8 cellular contexts compared by ENCODE assay signal in the genomic region with DNA sequence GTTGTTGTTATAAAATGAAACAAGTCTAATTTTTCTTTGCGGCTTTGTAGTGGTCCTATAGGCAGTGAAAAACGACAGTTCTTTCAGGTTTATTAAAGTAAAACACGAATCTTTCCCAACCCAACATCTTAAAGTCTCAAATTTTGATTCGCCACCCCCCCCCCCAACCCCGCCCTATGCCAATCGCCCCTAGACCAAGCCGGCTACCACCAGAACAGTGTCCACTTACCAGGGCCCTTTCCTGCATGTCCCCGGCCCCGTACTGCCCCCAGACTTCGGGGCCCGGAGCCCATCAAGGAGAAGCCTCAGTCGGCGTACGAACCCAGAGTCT. TPM values are rescaled to one million over a fixed set of nuclear protein-coding genes. Genes with fewer than 3 reads are reported as not detected.
DNase-seq lines count a peak whose midpoint lies in the region; ATAC-seq and TF ChIP-seq lines count a peak whose summit lies in the region.

No MANE protein-coding gene starts in this region.

- H3K27ac ChIP-seq in liver (ENCODE audit: low read depth in 1 of 2, low read length in 2 of 2) (peak overlapping the region; percentile 91 to 96), tibial artery (peak overlapping the region; percentile 96 to 97)

- ATAC-seq in HG02938 (IDR thresholded peaks at IDR 0.05; ENCODE audit: unreplicated experiment) = no peak
- ATAC-seq in HG02763 (IDR thresholded peaks at IDR 0.05; ENCODE audit: unreplicated experiment) = no peak

- intact Hi-C loops in tibial artery (cut with DNase I; ENCODE audit: low total_unique reads) = loop anchor here (10.0 kb wide), 1 partner anchor 93 kb away; a partner anchor contains a TSS

- DNase-seq in activated CD4-positive, alpha-beta T cell treated with anti-CD3 and anti-CD28 coated beads, Interleukin-2, amount 10 ng/mL, durations not matched to agents 7 days and 5 days = no peak
- DNase-seq in activated CD4-positive, alpha-beta T cell treated with anti-CD3 and anti-CD28 coated beads, Interleukin-2, amount 50 U/mL, for 48 hours = no peak
- DNase-seq in activated naive CD8-positive, alpha-beta T cell treated with anti-CD3 and anti-CD28 coated beads for 36 hours = no peak
- DNase-seq in tibial artery (no peak), HPDE6-E6E7 (ENCODE audit: extremely low spot score) (no peak)

- CTCF ChIA-PET in activated CD4-positive, alpha-beta T cell treated with anti-CD3 and anti-CD28 coated beads, Interleukin-2, amount 10 ng/mL, durations not matched to agents 7 days and 5 days (lab: Charles Lee) = interaction anchor here (0.7 to 11.8 kb wide), 7 partner anchors 11 to 188 kb away, joined by 3 to 103 read pairs (median 4); a partner anchor contains a TSS

- H3K27ac Mint-ChIP-seq in activated CD4-positive, alpha-beta T cell treated with anti-CD3 and anti-CD28 coated beads, Interleukin-2, amount 10 ng/mL, durations not matched to agents 7 days and 5 days = peak overlapping the region; percentile 98
- H3K27ac Mint-ChIP-seq in activated naive CD8-positive, alpha-beta T cell treated with anti-CD3 and anti-CD28 coated beads for 36 hours = peak overlapping the region; percentile 96

- H3K9me3 ChIP-seq in liver (ENCODE audit: control insufficient read depth in 4 of 4, low read length in 3 of 4) (no peaks in the 10 kb centered on the region), tibial artery (no peaks in the 10 kb centered on the region)

- TF ChIP-seq CTCF in liver (IDR thresholded peaks at IDR 0.05; ENCODE audit: low read depth, low read length, missing input control) = no peak
- TF ChIP-seq CTCF in tibial artery (IDR thresholded peaks at IDR 0.05) = no peak

- H3K27me3 Mint-ChIP-seq in activated CD4-positive, alpha-beta T cell treated with anti-CD3 and anti-CD28 coated beads, Interleukin-2, amount 10 ng/mL, durations not matched to agents 7 days and 5 days = no peaks in the 10 kb centered on the region
- no peaks in the 10 kb centered on the region for H3K27me3 Mint-ChIP-seq in activated naive CD8-positive, alpha-beta T cell treated with anti-CD3 and anti-CD28 coated beads for 36 hours

- peak overlapping the region; percentile 68 to 97 (median 97) for H3K4me3 ChIP-seq in liver (ENCODE audit: low read depth in 1 of 3, low read length in 3 of 3)
- H3K4me3 ChIP-seq in tibial artery = peak overlapping the region; percentile 86 to 93

- peaks cover 0 to 36% (median 32%) of the 10 kb centered on the region in 4 donors for H3K4me1 ChIP-seq in liver (ENCODE audit: control insufficient read depth in 4 of 4, insufficient read depth in 4 of 4, low read length in 3 of 4)
- peaks cover 9 to 43% (median 32%) of the 10 kb centered on the region in 4 donors for H3K4me1 ChIP-seq in tibial artery

- peaks cover 63% of the 10 kb centered on the region for H3K4me1 Mint-ChIP-seq in activated CD4-positive, alpha-beta T cell treated with anti-CD3 and anti-CD28 coated beads, Interleukin-2, amount 10 ng/mL, durations not matched to agents 7 days and 5 days
- H3K4me1 Mint-ChIP-seq in activated naive CD8-positive, alpha-beta T cell treated with anti-CD3 and anti-CD28 coated beads for 36 hours = peaks cover 37% of the 10 kb centered on the region

- 1% methylated on average over 14 of the region's 14 CpGs for WGBS in liver

- TF ChIP-seq RAD21 in liver (IDR thresholded peaks at IDR 0.05) = no peak

- H3K9me3 Mint-ChIP-seq in activated CD4-positive, alpha-beta T cell treated with anti-CD3 and anti-CD28 coated beads, Interleukin-2, amount 10 ng/mL, durations not matched to agents 7 days and 5 days = no peaks in the 10 kb centered on the region
- no peaks in the 10 kb centered on the region for H3K9me3 Mint-ChIP-seq in activated naive CD8-positive, alpha-beta T cell treated with anti-CD3 and anti-CD28 coated beads for 36 hours

- H3K36me3 ChIP-seq in liver (ENCODE audit: control insufficient read depth in 4 of 4, insufficient read depth in 3 of 4, low read depth in 1 of 4, low read length in 3 of 4) (peaks cover 2 to 7% (median 3%) of the 10 kb centered on the region in 4 donors), tibial artery (peaks cover 7 to 29% (median 13%) of the 10 kb centered on the region in 3 donors)

- H3K4me3 Mint-ChIP-seq in activated CD4-positive, alpha-beta T cell treated with anti-CD3 and anti-CD28 coated beads, Interleukin-2, amount 10 ng/mL, durations not matched to agents 7 days and 5 days = peak overlapping the region; percentile 99
- peak overlapping the region; percentile 98 for H3K4me3 Mint-ChIP-seq in activated naive CD8-positive, alpha-beta T cell treated with anti-CD3 and anti-CD28 coated beads for 36 hours

- peaks cover 25% of the 10 kb centered on the region for H3K36me3 Mint-ChIP-seq in activated CD4-positive, alpha-beta T cell treated with anti-CD3 and anti-CD28 coated beads, Interleukin-2, amount 10 ng/mL, durations not matched to agents 7 days and 5 days (ENCODE audit: low read depth)
- H3K36me3 Mint-ChIP-seq in activated naive CD8-positive, alpha-beta T cell treated with anti-CD3 and anti-CD28 coated beads for 36 hours = peaks cover 20% of the 10 kb centered on the region

- H3K9ac ChIP-seq in liver (ENCODE audit: low read depth in 1 of 2, low read length in 2 of 2) = peak overlapping the region; percentile 88 to 89

- H3K27me3 ChIP-seq in liver (ENCODE audit: control insufficient read depth in 4 of 4, insufficient read depth in 4 of 4, low read length in 3 of 4) (no peaks in the 10 kb centered on the region), tibial artery (no peaks in the 10 kb centered on the region)

- POLR2A ChIA-PET in activated CD4-positive, alpha-beta T cell treated with anti-CD3 and anti-CD28 coated beads, Interleukin-2, amount 10 ng/mL, durations not matched to agents 7 days and 5 days (lab: Charles Lee) = interaction anchor here (1.0 to 2.1 kb wide), 3 partner anchors 9 to 22 kb away, joined by 3 to 9 read pairs (median 3); a partner anchor contains a TSS

TF ChIP-seq in liver, 16 proteins besides CTCF, POLR2A, EP300 and RAD21:
- TF ChIP-seq HNF4A (conservative IDR thresholded peaks at IDR 0.05) (no peak), FOXA2 (IDR thresholded peaks at IDR 0.05) (no peak), EGR1 (IDR thresholded peaks at IDR 0.05; ENCODE audit: low read depth in 2 of 2) (no peak), YY1 (IDR thresholded peaks at IDR 0.05) (no peak), FOXA1 (IDR thresholded peaks at IDR 0.05) (no peak), SP1 (IDR thresholded peaks at IDR 0.05) (no peak), RXRA (IDR thresholded peaks at IDR 0.05) (no peak), GABPA (IDR thresholded peaks at IDR 0.05 in 1 of 2, conservative IDR thresholded peaks at IDR 0.05 in 1 of 2) (no peak), NR2F2 (IDR thresholded peaks at IDR 0.05) (no peak), HNF4G (IDR thresholded peaks at IDR 0.05) (no peak), JUND (IDR thresholded peaks at IDR 0.05) (no peak), TAF1 (conservative IDR thresholded peaks at IDR 0.05) (no peak)
- TF ChIP-seq, protein P1, sequence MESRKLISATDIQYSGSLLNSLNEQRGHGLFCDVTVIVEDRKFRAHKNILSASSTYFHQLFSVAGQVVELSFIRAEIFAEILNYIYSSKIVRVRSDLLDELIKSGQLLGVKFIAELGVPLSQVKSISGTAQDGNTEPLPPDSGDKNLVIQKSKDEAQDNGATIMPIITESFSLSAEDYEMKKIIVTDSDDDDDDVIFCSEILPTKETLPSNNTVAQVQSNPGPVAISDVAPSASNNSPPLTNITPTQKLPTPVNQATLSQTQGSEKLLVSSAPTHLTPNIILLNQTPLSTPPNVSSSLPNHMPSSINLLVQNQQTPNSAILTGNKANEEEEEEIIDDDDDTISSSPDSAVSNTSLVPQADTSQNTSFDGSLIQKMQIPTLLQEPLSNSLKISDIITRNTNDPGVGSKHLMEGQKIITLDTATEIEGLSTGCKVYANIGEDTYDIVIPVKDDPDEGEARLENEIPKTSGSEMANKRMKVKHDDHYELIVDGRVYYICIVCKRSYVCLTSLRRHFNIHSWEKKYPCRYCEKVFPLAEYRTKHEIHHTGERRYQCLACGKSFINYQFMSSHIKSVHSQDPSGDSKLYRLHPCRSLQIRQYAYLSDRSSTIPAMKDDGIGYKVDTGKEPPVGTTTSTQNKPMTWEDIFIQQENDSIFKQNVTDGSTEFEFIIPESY (IDR thresholded peaks at IDR 0.05) = no peak
- TF ChIP-seq, protein P2, sequence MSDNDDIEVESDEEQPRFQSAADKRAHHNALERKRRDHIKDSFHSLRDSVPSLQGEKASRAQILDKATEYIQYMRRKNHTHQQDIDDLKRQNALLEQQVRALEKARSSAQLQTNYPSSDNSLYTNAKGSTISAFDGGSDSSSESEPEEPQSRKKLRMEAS (IDR thresholded peaks at IDR 0.05) = no peak
- TF ChIP-seq, protein P3, sequence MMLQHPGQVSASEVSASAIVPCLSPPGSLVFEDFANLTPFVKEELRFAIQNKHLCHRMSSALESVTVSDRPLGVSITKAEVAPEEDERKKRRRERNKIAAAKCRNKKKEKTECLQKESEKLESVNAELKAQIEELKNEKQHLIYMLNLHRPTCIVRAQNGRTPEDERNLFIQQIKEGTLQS (IDR thresholded peaks at IDR 0.05) = no peak

RNA-seq across cellular contexts. Expression of a gene that starts 0.3 kb away (rescaled TPM):
- 10 to 100 TPM; 22.3 to 27.4 TPM for total RNA-seq in activated CD4-positive, alpha-beta T cell treated with anti-CD3 and anti-CD28 coated beads, Interleukin-2, amount 10 ng/mL, durations not matched to agents 7 days and 5 days
- 10 to 100 TPM; 34.8 to 38.6 TPM for total RNA-seq in activated naive CD8-positive, alpha-beta T cell treated with anti-CD3 and anti-CD28 coated beads for 36 hours
- total RNA-seq in liver = 10 to 100 TPM in 1 of 2 donors, 1 to 10 TPM in 1; 7.6 to 13.7 TPM
- polyA plus RNA-seq in liver = 10 to 100 TPM; 32.5 to 47.4 TPM

RNA-seq across cellular contexts. Expression of a gene that starts 3.9 kb away (rescaled TPM):
- total RNA-seq in activated CD4-positive, alpha-beta T cell treated with anti-CD3 and anti-CD28 coated beads, Interleukin-2, amount 10 ng/mL, durations not matched to agents 7 days and 5 days = 10 to 100 TPM; 79.2 to 87.3 TPM
- 10 to 100 TPM; 31.0 to 35.5 TPM for total RNA-seq in activated naive CD8-positive, alpha-beta T cell treated with anti-CD3 and anti-CD28 coated beads for 36 hours
- 10 to 100 TPM; 35.3 to 66.2 TPM for total RNA-seq in liver
- 10 to 100 TPM; 33.3 to 53.4 TPM for polyA plus RNA-seq in liver

RNA-seq across cellular contexts. Expression of a gene that starts 29.9 kb away (rescaled TPM):
- 10 to 100 TPM; 53.0 to 61.8 TPM for total RNA-seq in activated CD4-positive, alpha-beta T cell treated with anti-CD3 and anti-CD28 coated beads, Interleukin-2, amount 10 ng/mL, durations not matched to agents 7 days and 5 days
- 10 to 100 TPM; 45.9 to 49.7 TPM for total RNA-seq in activated naive CD8-positive, alpha-beta T cell treated with anti-CD3 and anti-CD28 coated beads for 36 hours
- total RNA-seq in liver = 10 to 100 TPM; 11.4 to 14.0 TPM
- 1 to 10 TPM; 6.5 to 7.6 TPM for polyA plus RNA-seq in liver

RNA-seq across cellular contexts. Expression of a gene that starts 37.3 kb away (rescaled TPM):
- total RNA-seq in activated CD4-positive, alpha-beta T cell treated with anti-CD3 and anti-CD28 coated beads, Interleukin-2, amount 10 ng/mL, durations not matched to agents 7 days and 5 days = 10 to 100 TPM; 93.1 to 93.2 TPM
- total RNA-seq in activated naive CD8-positive, alpha-beta T cell treated with anti-CD3 and anti-CD28 coated beads for 36 hours = 10 to 100 TPM; 74.6 to 74.9 TPM
- 10 to 100 TPM; 41.4 to 48.1 TPM for total RNA-seq in liver
- 10 to 100 TPM; 15.0 to 40.5 TPM for polyA plus RNA-seq in liver
